Comparison of ENCODE assay signal across 19 cellular contexts in the genomic region with DNA sequence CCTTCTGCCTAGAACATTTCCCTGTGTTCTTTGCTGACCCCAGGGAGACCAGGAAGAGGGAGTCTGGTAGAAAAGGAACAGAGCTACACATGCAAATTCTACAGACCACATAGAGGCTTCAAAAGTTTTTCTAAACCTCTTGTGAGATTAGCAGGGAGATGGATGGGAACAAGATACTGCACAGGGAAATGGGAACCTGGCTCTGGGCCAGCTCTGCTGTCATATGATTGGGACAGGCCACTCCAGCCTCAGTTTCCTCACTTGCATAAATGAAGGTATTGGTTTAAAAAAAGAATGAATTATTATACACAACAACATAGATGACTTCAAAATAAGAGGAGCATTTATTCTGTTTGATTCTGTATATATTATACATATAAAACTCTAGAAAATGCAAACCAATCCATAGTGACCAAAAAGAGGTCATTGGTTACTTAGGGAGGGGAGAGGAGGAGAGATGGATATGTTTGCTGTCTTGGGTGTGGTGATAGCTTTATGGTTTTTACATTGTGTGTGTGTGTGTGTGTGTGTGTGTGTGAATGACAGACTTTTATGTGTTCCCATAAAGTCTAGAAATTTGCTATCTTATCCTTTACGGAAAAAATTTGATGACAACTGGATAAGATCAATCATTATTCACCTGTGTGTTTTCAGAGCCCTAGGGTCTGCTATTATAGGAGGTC.
"Had no signal": no experiment of that assay in that cellular context is flagged by ENCODE, and none has a peak within 500 bp of the region (broad histone marks: within the 10 kb centered on the region; RNA-seq: fewer than 3 reads in every experiment).

No MANE protein-coding gene starts in this region.

- DNase-seq: activated CD4-positive, alpha-beta T cell treated with anti-CD3 and anti-CD28 coated beads, Interleukin-2, amount 10 ng/mL, durations not matched to agents 7 days and 5 days; activated CD8-positive, alpha-beta memory T cell treated with anti-CD3 and anti-CD28 coated beads, Interleukin-2, amount 50 U/mL, for 4 hours; activated effector memory CD4-positive, alpha-beta T cell treated with Interleukin-2 at 50 U/mL for 16 hours; activated naive CD4-positive, alpha-beta T cell treated with anti-CD3 and anti-CD28 coated beads, Interleukin-2, amount 10 ng/mL, durations not matched to agents 7 days and 5 days; activated T-cell treated with anti-CD3 and anti-CD28 coated beads, Interleukin-2, amount 50 U/mL, for 4 hours; effector CD8-positive, alpha-beta T cell; heart left ventricle; kidney; left lung; mammary epithelial cell; naive thymus-derived CD8-positive, alpha-beta T cell; retina; stimulated activated naive CD4-positive, alpha-beta T cell treated with Interleukin-2 at 50 U/mL for 16 hours; T-cell; T1000; thyroid gland had no signal

- H3K27ac Mint-ChIP-seq: activated CD4-positive, alpha-beta T cell treated with anti-CD3 and anti-CD28 coated beads, Interleukin-2, amount 10 ng/mL, durations not matched to agents 7 days and 5 days; activated naive CD4-positive, alpha-beta T cell treated with anti-CD3 and anti-CD28 coated beads, Interleukin-2, amount 10 ng/mL, durations not matched to agents 7 days and 5 days; dendritic cell treated with granulocyte-macrophage colony-stimulating factor and Interleukin-4, amounts not matched to agents 40 ng/mL and 50 ng/mL, for 4 days had no signal

- H3K4me3 Mint-ChIP-seq: activated CD4-positive, alpha-beta T cell treated with anti-CD3 and anti-CD28 coated beads, Interleukin-2, amount 10 ng/mL, durations not matched to agents 7 days and 5 days; activated naive CD4-positive, alpha-beta T cell treated with anti-CD3 and anti-CD28 coated beads, Interleukin-2, amount 10 ng/mL, durations not matched to agents 7 days and 5 days; activated T-cell treated with anti-CD3 and anti-CD28 coated beads, Interleukin-2, amount 50 U/mL, for 4 hours; dendritic cell treated with granulocyte-macrophage colony-stimulating factor and Interleukin-4, amounts not matched to agents 40 ng/mL and 50 ng/mL, for 4 days; T-cell had no signal

- H3K27me3 Mint-ChIP-seq: activated CD4-positive, alpha-beta T cell treated with anti-CD3 and anti-CD28 coated beads, Interleukin-2, amount 10 ng/mL, durations not matched to agents 7 days and 5 days; activated naive CD4-positive, alpha-beta T cell treated with anti-CD3 and anti-CD28 coated beads, Interleukin-2, amount 10 ng/mL, durations not matched to agents 7 days and 5 days; dendritic cell treated with granulocyte-macrophage colony-stimulating factor and Interleukin-4, amounts not matched to agents 40 ng/mL and 50 ng/mL, for 4 days; naive thymus-derived CD8-positive, alpha-beta T cell; T-cell had no signal

- ATAC-seq: activated CD4-positive, CD25-positive, alpha-beta regulatory T cell treated with anti-CD3 and anti-CD28 coated beads, Interleukin-2, amount 50 U/mL, for 24 hours; gastroesophageal sphincter; heart left ventricle; left lung had no signal

- H3K9me3 Mint-ChIP-seq: activated CD4-positive, alpha-beta T cell treated with anti-CD3 and anti-CD28 coated beads, Interleukin-2, amount 10 ng/mL, durations not matched to agents 7 days and 5 days; activated naive CD4-positive, alpha-beta T cell treated with anti-CD3 and anti-CD28 coated beads, Interleukin-2, amount 10 ng/mL, durations not matched to agents 7 days and 5 days; activated T-cell treated with anti-CD3 and anti-CD28 coated beads, Interleukin-2, amount 50 U/mL, for 4 hours; dendritic cell treated with granulocyte-macrophage colony-stimulating factor and Interleukin-4, amounts not matched to agents 40 ng/mL and 50 ng/mL, for 4 days; naive thymus-derived CD8-positive, alpha-beta T cell; T-cell had no signal
